32 cellular contexts compared by ENCODE assay signal in the genomic region with DNA sequence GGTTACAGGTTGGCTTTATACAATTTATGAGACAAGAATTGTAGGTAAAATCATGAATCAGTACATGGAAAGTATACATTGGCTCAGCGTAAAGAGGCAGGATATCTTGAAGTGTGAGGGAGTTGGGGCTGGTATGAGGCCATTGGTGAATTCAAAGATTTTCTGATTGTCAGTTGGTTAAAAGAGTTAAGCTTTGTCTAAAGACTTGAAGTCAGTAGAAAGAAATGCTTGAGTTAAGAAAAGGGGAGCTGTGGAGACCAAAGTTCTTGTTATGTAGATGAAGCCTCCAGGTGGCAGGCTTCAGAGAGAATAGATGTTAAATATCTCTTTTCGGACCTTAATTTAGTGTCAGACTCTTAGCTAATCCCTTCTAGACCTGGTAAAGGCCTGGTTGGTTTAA.
"Had no signal": no experiment of that assay in that cellular context is flagged by ENCODE, and none has a peak within 500 bp of the region (broad histone marks: within the 10 kb centered on the region; RNA-seq: fewer than 3 reads in every experiment).

No MANE protein-coding gene starts in this region.

- DNase-seq: activated CD4-positive, alpha-beta memory T cell treated with anti-CD3 and anti-CD28 coated beads, Interleukin-2, amount 10 ng/mL, durations not matched to agents 7 days and 5 days; activated CD4-positive, alpha-beta T cell treated with anti-CD3 and anti-CD28 coated beads, Interleukin-2, amount 10 ng/mL, durations not matched to agents 24 days and 14 days; activated CD4-positive, CD25-positive, alpha-beta regulatory T cell treated with anti-CD3 and anti-CD28 coated beads, Interleukin-2, amount 50 U/mL, for 72 hours; activated gamma-delta T cell treated with Interleukin-2 at 50 U/mL for 16 hours; activated naive CD4-positive, alpha-beta T cell treated with anti-CD3 and anti-CD28 coated beads, Interleukin-2, amount 50 U/mL, for 16 hours; activated T-cell treated with anti-CD3 and anti-CD28 coated beads, Interleukin-2, amount 50 U/mL, for 4 hours; amniotic stem cell; brain microvascular endothelial cell; cortex of kidney; foreskin fibroblast; head of caudate nucleus; hippocampal formation; islet precursor cell; mammary epithelial cell; naive B cell; nephron progenitor cell; nucleus accumbens; pancreas; psoas muscle; stimulated activated CD4-positive, alpha-beta T cell treated with anti-CD3 and anti-CD28 coated beads, Interleukin-1b, Interleukin-23, amount 100 ng/mL, for 48 hours; stimulated activated CD4-positive, alpha-beta T cell treated with anti-CD3 and anti-CD28 coated beads, Interleukin-4, amount 100 ng/mL, for 4 hours; stimulated activated CD8-positive, alpha-beta memory T cell treated with anti-CD3 and anti-CD28 coated beads, Interleukin-4, amount 100 ng/mL, for 48 hours; stimulated activated naive CD8-positive, alpha-beta T cell treated with anti-CD3 and anti-CD28 coated beads, Interleukin-15, amount 100 ng/mL, for 72 hours; substantia nigra; thyroid gland; upper lobe of left lung had no signal

- H3K27ac ChIP-seq: brain microvascular endothelial cell, pancreas, psoas muscle, thyroid gland, upper lobe of left lung, vagina, VCaP had no signal

- H3K36me3 ChIP-seq: brain microvascular endothelial cell, pancreas, thyroid gland, upper lobe of left lung, vagina had no signal

- H3K9me3 ChIP-seq: pancreas, psoas muscle, thyroid gland, vagina had no signal

- ATAC-seq: activated T-cell treated with anti-CD3 and anti-CD28 coated beads, Interleukin-2, amount 50 U/mL, for 4 hours; activated T-helper 17 cell treated with anti-CD3 and anti-CD28 coated beads, Interleukin-2, amount 50 U/mL, for 72 hours; esophagus mucosa; pancreas; psoas muscle; stimulated activated memory B cell treated with anti-CD40 and anti-IgM and Interleukin-4, amounts not matched to agents 10 μg/mL and 1 μg/mL and 100 μg/mL, for 72 hours; stimulated activated naive CD8-positive, alpha-beta T cell treated with anti-CD3 and anti-CD28 coated beads, Interleukin-15, amount 100 ng/mL, for 72 hours had no signal

- H3K27me3 ChIP-seq: brain microvascular endothelial cell, pancreas, thyroid gland, upper lobe of left lung, vagina had no signal

- H3K4me1 ChIP-seq: pancreas, psoas muscle, thyroid gland, upper lobe of left lung, vagina had no signal

- H3K4me3 ChIP-seq: pancreas, psoas muscle, smooth muscle cell, thyroid gland, upper lobe of left lung, vagina had no signal
